13 cellular contexts compared by ENCODE assay signal in the genomic region with DNA sequence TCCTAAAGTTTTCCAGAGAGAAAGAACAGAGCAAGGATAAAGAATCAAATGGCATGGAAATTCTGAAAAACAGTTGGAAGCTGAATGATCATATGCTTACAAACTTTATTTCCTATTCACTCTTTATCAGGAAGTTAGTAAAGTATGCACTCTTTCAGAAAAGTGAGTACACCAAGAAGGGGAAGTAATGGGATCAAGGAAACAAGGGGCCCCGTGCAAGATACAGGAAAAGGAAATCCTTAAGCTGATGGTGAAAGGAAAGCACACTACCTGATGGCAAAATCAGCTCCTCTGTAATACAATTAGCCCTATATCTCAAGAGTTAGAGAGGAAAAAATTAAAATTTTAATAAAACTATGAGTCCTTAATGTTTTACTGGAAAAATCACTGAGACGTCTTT. TPM values are rescaled to one million over a fixed set of nuclear protein-coding genes. Genes with fewer than 3 reads are reported as not detected.
DNase-seq lines count a peak whose midpoint lies in the region; ATAC-seq and TF ChIP-seq lines count a peak whose summit lies in the region.
"Had no signal": no experiment of that assay in that cellular context is flagged by ENCODE, and none has a peak within 500 bp of the region (broad histone marks: within the 10 kb centered on the region; RNA-seq: fewer than 3 reads in every experiment).

No MANE protein-coding gene starts in this region.

- H3K27me3 ChIP-seq in CD4-positive, alpha-beta memory T cell (ENCODE audit: insufficient read depth, low read length): no peaks in the 10 kb centered on the region
- H3K27me3 ChIP-seq in HL-60 (ENCODE audit: insufficient read depth, poor library complexity, severe bottlenecking) (no peaks in the 10 kb centered on the region), mesenchymal stem cell (ENCODE audit: control insufficient read depth in 1 of 2, insufficient read depth in 1 of 2, low read length in 2 of 2) (no peaks in the 10 kb centered on the region)
- H3K27me3 ChIP-seq: body of pancreas had no signal

- no peak overlapping the region for H3K4me2 ChIP-seq in mesenchymal stem cell (ENCODE audit: low read length, poor library complexity, severe bottlenecking)
- H3K4me2 ChIP-seq: SK-N-SH had no signal

- intact Hi-C loops in CD4-positive, alpha-beta memory T cell (cut with micrococcal nuclease): no loop called here

- H4K91ac ChIP-seq in mesenchymal stem cell (ENCODE audit: low read length): no peak overlapping the region

- no peak overlapping the region for H2BK5ac ChIP-seq in mesenchymal stem cell (ENCODE audit: low read depth, low read length, poor library complexity, severe bottlenecking)

- no peaks in the 10 kb centered on the region for H3K9me3 Mint-ChIP-seq in CD4-positive, alpha-beta memory T cell
- H3K9me3 Mint-ChIP-seq in memory B cell: peaks cover 5% of the 10 kb centered on the region
- H3K9me3 Mint-ChIP-seq: nephron had no signal

- no peak overlapping the region for H2BK15ac ChIP-seq in mesenchymal stem cell (ENCODE audit: low read depth, poor library complexity, severe bottlenecking)

- CTCF ChIA-PET in CD4-positive, alpha-beta memory T cell (lab: Charles Lee; ENCODE audit: partially characterized antibody): interaction anchor here (1.0 kb wide), 1 partner anchor 187 kb away, joined by 3 read pairs; no protein-coding TSS in a partner anchor

- no peak overlapping the region for H3K18ac ChIP-seq in mesenchymal stem cell (ENCODE audit: low read depth in 1 of 2, low read length in 2 of 2)

- 100% methylated on average over 1 of the region's 2 CpGs for WGBS in mesenchymal stem cell

- H3K27ac Mint-ChIP-seq in CD4-positive, alpha-beta memory T cell: peak overlapping the region in 5 of 7 donors; percentile 57 to 91 (median 79)
- peak overlapping the region; percentile 88 for H3K27ac Mint-ChIP-seq in memory B cell
- H3K27ac Mint-ChIP-seq: nephron had no signal

- no peak for DNase-seq in CD4-positive, alpha-beta memory T cell
- DNase-seq in HL-60 (ENCODE audit: low read depth in 1 of 2, low spot score in 1 of 2): peak in 1 of 2 experiments; percentile 72
- DNase-seq in SK-N-MC (ENCODE audit: low read depth, low spot score): no peak
- no peak for DNase-seq in memory B cell (ENCODE audit: low spot score in 2 of 2)
- DNase-seq in HPDE6-E6E7 (ENCODE audit: extremely low spot score): no peak
- DNase-seq in mesenchymal stem cell: no peak
- DNase-seq: body of pancreas, hypothalamus, NCI-H774, SK-N-SH had no signal

- peaks cover 19 to 23% (median 21%) of the 10 kb centered on the region in 4 donors for H3K4me1 Mint-ChIP-seq in CD4-positive, alpha-beta memory T cell
- peaks cover 22% of the 10 kb centered on the region for H3K4me1 Mint-ChIP-seq in memory B cell

- TF ChIP-seq CTCF in HL-60 (IDR thresholded peaks at IDR 0.05; ENCODE audit: insufficient read depth, low read length): no peak

- POLR2A ChIA-PET in CD4-positive, alpha-beta memory T cell (lab: Charles Lee; ENCODE audit: partially characterized antibody): interaction anchor here (0.7 kb wide), 1 partner anchor 104 kb away, joined by 3 read pairs; no protein-coding TSS in a partner anchor

- H3K23ac ChIP-seq in mesenchymal stem cell (ENCODE audit: low read length in 2 of 2): no peak overlapping the region

- ATAC-seq in memory B cell (ENCODE audit: low read depth) (no peak), GM21717 (IDR thresholded peaks at IDR 0.05; ENCODE audit: unreplicated experiment) (no peak), GM19395 (IDR thresholded peaks at IDR 0.05; ENCODE audit: unreplicated experiment) (no peak)
- ATAC-seq: body of pancreas had no signal

- no peak overlapping the region for H3K14ac ChIP-seq in mesenchymal stem cell (ENCODE audit: low read length in 2 of 2)

- peak overlapping the region in 7 of 8 donors; percentile 17 to 87 (median 80) for H3K4me3 Mint-ChIP-seq in CD4-positive, alpha-beta memory T cell
- H3K4me3 Mint-ChIP-seq in memory B cell: peak overlapping the region; percentile 86
- H3K4me3 Mint-ChIP-seq: nephron had no signal

- no peaks in the 10 kb centered on the region for H3K79me1 ChIP-seq in mesenchymal stem cell (replicated peaks; ENCODE audit: low read length, poor library complexity, severe bottlenecking)

- peaks cover 15% of the 10 kb centered on the region for H3K4me1 ChIP-seq in CD4-positive, alpha-beta memory T cell (ENCODE audit: insufficient read depth, low read length)
- no peaks in the 10 kb centered on the region for H3K4me1 ChIP-seq in mesenchymal stem cell (ENCODE audit: control insufficient read depth, insufficient read depth, low read depth, low read length)
- H3K4me1 ChIP-seq: body of pancreas had no signal

- H3K36me3 ChIP-seq in CD4-positive, alpha-beta memory T cell (ENCODE audit: insufficient read depth, low read length): no peaks in the 10 kb centered on the region
- H3K36me3 ChIP-seq in SK-N-MC (ENCODE audit: insufficient read depth, low read length) (no peaks in the 10 kb centered on the region), mesenchymal stem cell (ENCODE audit: control insufficient read depth in 1 of 2, insufficient read depth in 2 of 2, low read depth in 1 of 2, low read length in 2 of 2) (no peaks in the 10 kb centered on the region)

- H3K9me3 ChIP-seq in CD4-positive, alpha-beta memory T cell (ENCODE audit: control insufficient read depth in 1 of 2, low read length in 2 of 2): no peaks in the 10 kb centered on the region
- no peaks in the 10 kb centered on the region for H3K9me3 ChIP-seq in SK-N-MC (ENCODE audit: low read depth, low read length)
- no peaks in the 10 kb centered on the region for H3K9me3 ChIP-seq in mesenchymal stem cell (ENCODE audit: control insufficient read depth, low read length)
- H3K9me3 ChIP-seq: body of pancreas, SK-N-SH had no signal

- H2AFZ ChIP-seq in mesenchymal stem cell (ENCODE audit: low read depth, low read length): no peak overlapping the region

- no peak overlapping the region for H2BK120ac ChIP-seq in mesenchymal stem cell (ENCODE audit: low read depth, low read length)

- H3K36me3 Mint-ChIP-seq in CD4-positive, alpha-beta memory T cell: no peaks in the 10 kb centered on the region
- H3K36me3 Mint-ChIP-seq in memory B cell: no peaks in the 10 kb centered on the region

- no peak overlapping the region for H3K4ac ChIP-seq in mesenchymal stem cell (ENCODE audit: low read depth in 1 of 2, low read length in 2 of 2)

- H2BK12ac ChIP-seq in mesenchymal stem cell (ENCODE audit: low read length in 2 of 2): no peak overlapping the region

- no peak overlapping the region for H2AK5ac ChIP-seq in mesenchymal stem cell (ENCODE audit: low read length, severe bottlenecking)

- H3K9ac ChIP-seq in SK-N-MC (ENCODE audit: insufficient read length) (no peak overlapping the region), mesenchymal stem cell (ENCODE audit: low read length) (no peak overlapping the region)
- H3K9ac ChIP-seq: SK-N-SH had no signal

- no peak overlapping the region for H3K27ac ChIP-seq in CD4-positive, alpha-beta memory T cell (ENCODE audit: low read depth, low read length)
- H3K27ac ChIP-seq in HL-60 (replicated peaks) (peak overlapping the region; percentile 89), SK-N-MC (no peak overlapping the region), mesenchymal stem cell (ENCODE audit: low read length, poor library complexity, severe bottlenecking) (no peak overlapping the region)
- H3K27ac ChIP-seq: body of pancreas had no signal

- H3K4me3 ChIP-seq in CD4-positive, alpha-beta memory T cell (ENCODE audit: low read length in 2 of 2): no peak overlapping the region
- H3K4me3 ChIP-seq in HL-60 (replicated peaks; ENCODE audit: insufficient read depth, low read length) (no peak overlapping the region), SK-N-MC (0 out of 2 replicates have a peak overlapping the region, but pooled peaks have one; percentile 15), mesenchymal stem cell (ENCODE audit: insufficient read depth in 1 of 2, low read depth in 1 of 2, low read length in 2 of 2) (no peak overlapping the region)
- H3K4me3 ChIP-seq: body of pancreas had no signal

- peaks cover 2 to 3% of the 10 kb centered on the region in 2 donors for H3K27me3 Mint-ChIP-seq in CD4-positive, alpha-beta memory T cell
- H3K27me3 Mint-ChIP-seq in memory B cell: no peaks in the 10 kb centered on the region

- no peak overlapping the region for H4K8ac ChIP-seq in mesenchymal stem cell (ENCODE audit: low read length)

RNA-seq across cellular contexts. Expression of gene CALHM6, which starts 14.0 kb away (rescaled TPM):
- total RNA-seq in CD4-positive, alpha-beta memory T cell: 1 to 10 TPM; 2.4 to 3.0 TPM
- polyA plus RNA-seq in CD4-positive, alpha-beta memory T cell: 100 to 1,000 TPM in 1 of 2 donors, 10 to 100 TPM in 1; 24.4 to 116 TPM
- 1.9 TPM for polyA plus RNA-seq in mesenchymal stem cell (2013, experiment 1 of 2)
- 1.3 TPM for polyA plus RNA-seq in mesenchymal stem cell (2013, experiment 2 of 2)

RNA-seq across cellular contexts. Expression of gene CALHM5, which starts 36.3 kb away (rescaled TPM):
- total RNA-seq in CD4-positive, alpha-beta memory T cell: not detected
- polyA plus RNA-seq in CD4-positive, alpha-beta memory T cell: not detected
- polyA plus RNA-seq in mesenchymal stem cell (2013, experiment 1 of 2): 2.1 TPM
- 2.0 TPM for polyA plus RNA-seq in mesenchymal stem cell (2013, experiment 2 of 2)
